In the genomic region with DNA sequence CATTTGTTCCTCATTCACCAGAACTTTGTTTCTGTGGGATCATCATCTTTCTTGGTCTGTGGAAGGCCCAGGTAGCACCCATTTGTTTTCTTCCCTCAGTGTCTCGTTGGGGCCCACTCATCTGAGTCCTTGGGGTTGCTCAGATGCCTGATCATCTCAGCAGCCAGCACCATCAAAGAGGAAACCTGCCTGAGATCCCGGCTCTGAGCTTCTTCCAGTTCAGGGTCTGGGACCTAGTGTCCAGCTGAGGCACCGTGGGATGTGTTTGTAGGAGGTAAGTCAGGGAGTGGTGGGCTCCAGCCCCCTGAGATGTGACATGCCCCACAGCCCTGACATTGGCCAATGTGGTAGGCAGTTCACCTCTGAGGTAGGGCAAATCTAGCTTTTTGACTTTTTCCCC, we compare ENCODE assay signal across 13 cellular contexts. TPM values are rescaled to one million over a fixed set of nuclear protein-coding genes. Genes with fewer than 3 reads are reported as not detected.
A peak's percentile ranks its signal among the peaks of the same experiment; 100 is the strongest.
DNase-seq lines count a peak whose midpoint lies in the region; ATAC-seq and TF ChIP-seq lines count a peak whose summit lies in the region.
"Had no signal": no experiment of that assay in that cellular context is flagged by ENCODE, and none has a peak within 500 bp of the region (broad histone marks: within the 10 kb centered on the region; RNA-seq: fewer than 3 reads in every experiment).

No MANE protein-coding gene starts in this region.

- H3K4me1 Mint-ChIP-seq in T-helper 1 cell treated with Interleukin-12 subunit alpha and Interleukin-12 subunit beta and Interleukin-4 antibody, amounts not matched to agents 30 μg/mL and 1 μg/mL, for 36 hours (ENCODE audit: low read depth) = peaks cover 79% of the 10 kb centered on the region
- H3K4me1 Mint-ChIP-seq in stimulated activated naive B cell treated with anti-CD40 and anti-IgM and Interleukin-4, amounts not matched to agents 10 μg/mL and 1 μg/mL and 100 μg/mL, for 72 hours = peaks cover 64 to 87% of the 10 kb centered on the region in 2 donors

- H3K36me3 ChIP-seq in RWPE2 (ENCODE audit: low read depth) = no peaks in the 10 kb centered on the region
- H3K36me3 ChIP-seq in effector memory CD4-positive, alpha-beta T cell (ENCODE audit: control insufficient read depth, insufficient read depth, low read length) = no peaks in the 10 kb centered on the region
- H3K36me3 ChIP-seq: esophagus muscularis mucosa had no signal

- intact Hi-C loops in sciatic nerve (cut with DNase I) = loop anchor here (5.0 kb wide), 1 partner anchor 49 kb away; no protein-coding TSS in a partner anchor

- H3K36me3 Mint-ChIP-seq in T-helper 1 cell treated with Interleukin-12 subunit alpha and Interleukin-12 subunit beta and Interleukin-4 antibody, amounts not matched to agents 30 μg/mL and 1 μg/mL, for 36 hours (ENCODE audit: low read depth) = peaks cover 10% of the 10 kb centered on the region
- peaks cover 2 to 3% of the 10 kb centered on the region in 2 donors for H3K36me3 Mint-ChIP-seq in stimulated activated naive B cell treated with anti-CD40 and anti-IgM and Interleukin-4, amounts not matched to agents 10 μg/mL and 1 μg/mL and 100 μg/mL, for 72 hours

- H3K27me3 ChIP-seq in RWPE2 (ENCODE audit: insufficient read depth, poor library complexity, severe bottlenecking) = no peaks in the 10 kb centered on the region
- H3K27me3 ChIP-seq in effector memory CD4-positive, alpha-beta T cell (replicated peaks; ENCODE audit: control insufficient read depth, insufficient read depth, low read length, poor library complexity, severe bottlenecking) = no peaks in the 10 kb centered on the region
- H3K27me3 ChIP-seq: esophagus muscularis mucosa had no signal

- H3K9me3 Mint-ChIP-seq in T-helper 1 cell treated with Interleukin-12 subunit alpha and Interleukin-12 subunit beta and Interleukin-4 antibody, amounts not matched to agents 30 μg/mL and 1 μg/mL, for 36 hours = peaks cover 8% of the 10 kb centered on the region
- peaks cover 0 to 4% of the 10 kb centered on the region in 2 donors for H3K9me3 Mint-ChIP-seq in stimulated activated naive B cell treated with anti-CD40 and anti-IgM and Interleukin-4, amounts not matched to agents 10 μg/mL and 1 μg/mL and 100 μg/mL, for 72 hours

- peaks cover 17% of the 10 kb centered on the region for H3K4me1 ChIP-seq in RWPE2 (ENCODE audit: insufficient read depth, poor library complexity, severe bottlenecking)
- H3K4me1 ChIP-seq in effector memory CD4-positive, alpha-beta T cell (ENCODE audit: control insufficient read depth, insufficient read depth, low read length, poor library complexity, severe bottlenecking) = peaks cover 56% of the 10 kb centered on the region

- no peak for ATAC-seq in RWPE2 (ENCODE audit: low read depth)
- no peak for ATAC-seq in stimulated activated naive B cell treated with anti-CD40 and anti-IgM and Interleukin-4, amounts not matched to agents 10 μg/mL and 1 μg/mL and 100 μg/mL, for 72 hours (replicated peaks)
- ATAC-seq in sciatic nerve = no peak
- ATAC-seq in GM21576 (IDR thresholded peaks at IDR 0.05; ENCODE audit: unreplicated experiment) = no peak

- H3K27ac ChIP-seq in RWPE2 (ENCODE audit: poor library complexity, severe bottlenecking) = peak overlapping the region; percentile 80
- H3K27ac ChIP-seq in effector memory CD4-positive, alpha-beta T cell (ENCODE audit: insufficient read depth, low read length, poor library complexity, severe bottlenecking) = peak overlapping the region; percentile 56
- H3K27ac ChIP-seq: 22Rv1, esophagus muscularis mucosa had no signal

- H3K4me3 Mint-ChIP-seq in T-helper 1 cell treated with Interleukin-12 subunit alpha and Interleukin-12 subunit beta and Interleukin-4 antibody, amounts not matched to agents 30 μg/mL and 1 μg/mL, for 36 hours = peak overlapping the region; percentile 56
- H3K4me3 Mint-ChIP-seq in stimulated activated naive B cell treated with anti-CD40 and anti-IgM and Interleukin-4, amounts not matched to agents 10 μg/mL and 1 μg/mL and 100 μg/mL, for 72 hours = peak overlapping the region; percentile 68 to 71

- no peak overlapping the region for H3K4me3 ChIP-seq in RWPE2 (ENCODE audit: severe bottlenecking)
- no peak overlapping the region for H3K4me3 ChIP-seq in effector memory CD4-positive, alpha-beta T cell (ENCODE audit: insufficient read depth, low read depth, low read length, poor library complexity, severe bottlenecking)
- H3K4me3 ChIP-seq: esophagus muscularis mucosa had no signal

- peak overlapping the region; percentile 97 for H3K27ac Mint-ChIP-seq in T-helper 1 cell treated with Interleukin-12 subunit alpha and Interleukin-12 subunit beta and Interleukin-4 antibody, amounts not matched to agents 30 μg/mL and 1 μg/mL, for 36 hours
- peak overlapping the region; percentile 91 for H3K27ac Mint-ChIP-seq in stimulated activated naive B cell treated with anti-CD40 and anti-IgM and Interleukin-4, amounts not matched to agents 10 μg/mL and 1 μg/mL and 100 μg/mL, for 72 hours

- H3K27me3 Mint-ChIP-seq in T-helper 1 cell treated with Interleukin-12 subunit alpha and Interleukin-12 subunit beta and Interleukin-4 antibody, amounts not matched to agents 30 μg/mL and 1 μg/mL, for 36 hours (ENCODE audit: low read depth) = no peaks in the 10 kb centered on the region
- H3K27me3 Mint-ChIP-seq in stimulated activated naive B cell treated with anti-CD40 and anti-IgM and Interleukin-4, amounts not matched to agents 10 μg/mL and 1 μg/mL and 100 μg/mL, for 72 hours = no peaks in the 10 kb centered on the region

- H3K9me3 ChIP-seq in RWPE2 (ENCODE audit: severe bottlenecking) = no peaks in the 10 kb centered on the region
- H3K9me3 ChIP-seq in effector memory CD4-positive, alpha-beta T cell (ENCODE audit: control insufficient read depth, low read length) = peaks cover under 1% of the 10 kb centered on the region
- H3K9me3 ChIP-seq: esophagus muscularis mucosa had no signal

- TF ChIP-seq CTCF in RWPE2 (IDR thresholded peaks at IDR 0.05; ENCODE audit: poor library complexity, severe bottlenecking) = no peak

- DNase-seq in T-helper 1 cell = no peak
- no peak for DNase-seq in RWPE2 (ENCODE audit: low spot score)
- DNase-seq in effector memory CD4-positive, alpha-beta T cell = no peak
- no peak for DNase-seq in stimulated activated naive B cell treated with anti-CD40 and anti-IgM and Interleukin-4, amounts not matched to agents 10 μg/mL and 1 μg/mL and 100 μg/mL, for 72 hours
- no peak for DNase-seq in NCI-H2227 (lab: John Stamatoyannopoulos, UW; ENCODE audit: unreplicated experiment)
- no peak for DNase-seq in sciatic nerve (ENCODE audit: low spot score)
- DNase-seq: NCI-H226, SHP77 treated with DMSO at 0.1 percent for 48 hours had no signal

RNA-seq across cellular contexts. Expression of a gene that starts 9.4 kb away (rescaled TPM):
- 2.0 TPM for total RNA-seq in sciatic nerve
- total RNA-seq: activated CD8-positive, alpha-beta memory T cell treated with anti-CD3 and anti-CD28 coated beads for 36 hours had no signal
